29 cellular contexts compared by ENCODE assay signal in the genomic region with DNA sequence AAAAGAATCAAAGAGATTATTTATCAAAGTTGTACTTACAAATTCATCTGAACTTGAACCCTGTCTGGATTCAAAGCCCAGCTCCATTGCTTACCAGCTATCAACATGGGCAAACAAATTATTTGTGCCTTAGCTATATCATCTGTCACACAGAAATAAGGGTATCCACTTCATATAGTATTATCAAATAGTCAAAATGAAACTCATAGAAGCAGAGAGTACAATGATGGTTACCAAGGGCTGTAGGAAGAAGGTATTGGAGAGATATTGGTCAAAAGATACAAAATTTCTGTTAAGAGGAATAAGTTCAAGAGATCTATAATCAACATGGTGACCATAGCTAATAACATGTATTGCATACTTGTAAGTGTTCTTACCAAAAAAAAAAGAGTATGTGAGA.
"Had no signal": no experiment of that assay in that cellular context is flagged by ENCODE, and none has a peak within 500 bp of the region (broad histone marks: within the 10 kb centered on the region; RNA-seq: fewer than 3 reads in every experiment).

No MANE protein-coding gene starts in this region.

- FAIRE-seq: endometrium, endothelial cell of umbilical vein had no signal

- ATAC-seq: activated CD4-positive, alpha-beta T cell treated with anti-CD3 and anti-CD28 coated beads for 36 hours; activated CD8-positive, alpha-beta memory T cell treated with anti-CD3 and anti-CD28 coated beads, Interleukin-2, amount 10 ng/mL, durations not matched to agents 7 days and 5 days; activated CD8-positive, alpha-beta T cell treated with anti-CD3 and anti-CD28 coated beads, Interleukin-2, amount 10 ng/mL, durations not matched to agents 7 days and 5 days; activated naive CD8-positive, alpha-beta T cell treated with anti-CD3 and anti-CD28 coated beads, Interleukin-2, amount 50 U/mL, for 24 hours; body of pancreas; gastroesophageal sphincter had no signal

- H3K4me3 ChIP-seq: adrenal gland, body of pancreas, cardiac muscle cell, colonic mucosa, gastroesophageal sphincter had no signal

- H3K9me3 ChIP-seq: adrenal gland, body of pancreas, colonic mucosa, gastroesophageal sphincter had no signal

- H3K36me3 ChIP-seq: adrenal gland, cardiac muscle cell, colonic mucosa, gastroesophageal sphincter had no signal

- H3K27me3 ChIP-seq: adrenal gland, body of pancreas, cardiac muscle cell, colonic mucosa, gastroesophageal sphincter had no signal

- H3K27ac ChIP-seq: adrenal gland, body of pancreas, cardiac muscle cell, colonic mucosa, gastroesophageal sphincter had no signal

- DNase-seq: activated CD4-positive, alpha-beta memory T cell treated with anti-CD3 and anti-CD28 coated beads for 36 hours; activated CD4-positive, alpha-beta T cell treated with anti-CD3 and anti-CD28 coated beads for 36 hours; activated CD4-positive, alpha-beta T cell treated with anti-CD3 and anti-CD28 coated beads, Interleukin-2, amount 10 ng/mL, durations not matched to agents 24 days and 14 days; activated CD4-positive, CD25-positive, alpha-beta regulatory T cell; activated CD4-positive, CD25-positive, alpha-beta regulatory T cell treated with anti-CD3 and anti-CD28 coated beads, Interleukin-2, amount 50 U/mL, for 72 hours; activated CD8-positive, alpha-beta memory T cell treated with anti-CD3 and anti-CD28 coated beads, Interleukin-2, amount 10 ng/mL, durations not matched to agents 7 days and 5 days; activated CD8-positive, alpha-beta memory T cell treated with anti-CD3 and anti-CD28 coated beads, Interleukin-2, amount 50 U/mL, for 4 hours; activated CD8-positive, alpha-beta T cell treated with anti-CD3 and anti-CD28 coated beads, Interleukin-2, amount 10 ng/mL, durations not matched to agents 7 days and 5 days; activated effector memory CD4-positive, alpha-beta T cell treated with anti-CD3 and anti-CD28 coated beads, Interleukin-2, amount 50 U/mL, for 16 hours; activated naive CD4-positive, alpha-beta T cell treated with anti-CD3 and anti-CD28 coated beads for 36 hours; activated naive CD8-positive, alpha-beta T cell treated with anti-CD3 and anti-CD28 coated beads for 36 hours; activated naive CD8-positive, alpha-beta T cell treated with anti-CD3 and anti-CD28 coated beads, Interleukin-2, amount 50 U/mL, for 24 hours; activated T-cell treated with anti-CD3 and anti-CD28 coated beads, Interleukin-2, amount 50 U/mL, for 1 hour; activated T-cell treated with anti-CD3 and anti-CD28 coated beads, Interleukin-2, amount 50 U/mL, for 48 hours; adrenal gland; amygdala; aorta; body of pancreas; central memory CD4-positive, alpha-beta T cell; cerebellar nuclear complex; colonic mucosa; effector CD8-positive, alpha-beta T cell; foreskin melanocyte; head of caudate nucleus; T-helper 2 cell had no signal

- H3K4me1 ChIP-seq: adrenal gland, body of pancreas, colonic mucosa had no signal
